18 cellular contexts compared by ENCODE assay signal in the genomic region with DNA sequence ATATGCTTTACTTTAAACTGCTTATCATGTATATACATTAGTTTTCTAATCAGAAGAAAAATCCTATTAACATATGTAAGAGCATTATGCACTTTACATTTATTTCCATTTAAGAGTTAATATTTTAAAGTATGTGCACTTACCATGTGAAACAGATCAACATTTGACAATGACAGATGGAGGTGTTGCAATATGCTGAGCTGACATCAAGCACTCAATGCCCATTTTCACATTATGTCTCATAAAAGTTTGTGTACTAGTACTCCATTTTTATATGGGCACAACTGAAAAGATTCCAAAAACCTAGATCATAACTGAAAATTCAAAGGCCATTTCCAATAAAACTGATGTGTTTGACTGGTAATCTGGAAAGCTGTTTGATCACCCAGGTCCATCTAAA.
DNase-seq lines count a peak whose midpoint lies in the region; ATAC-seq, FAIRE-seq and TF ChIP-seq lines count a peak whose summit lies in the region.
"Had no signal": no experiment of that assay in that cellular context is flagged by ENCODE, and none has a peak within 500 bp of the region (broad histone marks: within the 10 kb centered on the region; RNA-seq: fewer than 3 reads in every experiment).

No MANE protein-coding gene starts in this region.

- in situ Hi-C loops in HepG2 (cut with HindIII; ENCODE audit: extremely low pct_ligation_motif_present, low pct_unique_long_range_greater_than_20kb): no loop called here

- H3K4me2 ChIP-seq in HepG2 (ENCODE audit: low read depth, low read length): no peak overlapping the region

- no peak overlapping the region for H2AFZ ChIP-seq in HepG2 (ENCODE audit: low read length)

- H3K36me3 ChIP-seq in HepG2 (replicated peaks in 1 of 2; ENCODE audit: control insufficient read depth in 1 of 2, insufficient read depth in 2 of 2, low read length in 2 of 2): no peaks in the 10 kb centered on the region
- no peaks in the 10 kb centered on the region for H3K36me3 ChIP-seq in right lobe of liver

- no peaks in the 10 kb centered on the region for H3K4me1 ChIP-seq in HepG2 (ENCODE audit: insufficient read depth, low read length)
- no peaks in the 10 kb centered on the region for H3K4me1 ChIP-seq in right lobe of liver

- peak; percentile 20 for DNase-seq in DMS 273 (lab: John Stamatoyannopoulos, UW; ENCODE audit: unreplicated experiment)
- DNase-seq in DMS 273 treated with DMSO at 0.1 percent for 48 hours (lab: John Stamatoyannopoulos, UW): no peak
- no peak for DNase-seq in HepG2 (ENCODE audit: low spot score)
- DNase-seq in right lobe of liver: no peak
- DNase-seq in left colon: no peak
- no peak for DNase-seq in D721Med (ENCODE audit: insufficient read length, low spot score)
- DNase-seq in NCI-H2029 (lab: John Stamatoyannopoulos, UW): no peak
- DNase-seq: ACHN; C1 segment of cervical spinal cord; Calu3; CD4-positive, alpha-beta T cell; DND-41; GDM1; GOT3; H9 had no signal

- BruUV-seq in HepG2 (replicated peaks; lab: Mats Ljungman, UMichigan): no TSS peak

- no peak for TF ChIP-seq RAD21 in HepG2 (CRISPR knock-in tag; IDR thresholded peaks at IDR 0.05)

- no peaks in the 10 kb centered on the region for H4K20me1 ChIP-seq in HepG2 (ENCODE audit: insufficient read depth, low read length)

- no peak overlapping the region for H3K9ac ChIP-seq in HepG2 (ENCODE audit: insufficient read depth, low read depth, low read length)

- no peak for TF ChIP-seq POLR2A in HepG2 (IDR thresholded peaks at IDR 0.05; ENCODE audit: insufficient read depth in 1 of 2, low read depth in 2 of 2, low read length in 2 of 2)
- no peak for TF ChIP-seq POLR2A in right lobe of liver (IDR thresholded peaks at IDR 0.05)

- H3K27ac ChIP-seq in HepG2 (ENCODE audit: extremely low read length, insufficient read depth, low read length): no peak overlapping the region
- no peak overlapping the region for H3K27ac ChIP-seq in right lobe of liver
- H3K27ac ChIP-seq: 22Rv1 had no signal

- TF ChIP-seq CTCF in HepG2 (CRISPR knock-in tag; IDR thresholded peaks at IDR 0.05): no peak
- TF ChIP-seq CTCF in right lobe of liver (IDR thresholded peaks at IDR 0.05): no peak
- TF ChIP-seq CTCF in D721Med (IDR thresholded peaks at IDR 0.05; ENCODE audit: insufficient read depth, missing control alignments): no peak

- no peak overlapping the region for H3K4me3 ChIP-seq in HepG2 (replicated peaks in 1 of 3; ENCODE audit: insufficient read depth in 1 of 3, low read depth in 2 of 3, low read length in 3 of 3)
- H3K4me3 ChIP-seq in right lobe of liver: no peak overlapping the region

- no peaks in the 10 kb centered on the region for H3K79me2 ChIP-seq in HepG2 (ENCODE audit: insufficient read depth, low read length)

- ATAC-seq in HepG2 (no peak), right lobe of liver (no peak), left colon (peak; percentile 52)

- TF ChIP-seq EP300 in HepG2 (IDR thresholded peaks at IDR 0.05; ENCODE audit: low read depth in 2 of 2, low read length in 2 of 2) (no peak), HepG2 (CRISPR knock-in tag; IDR thresholded peaks at IDR 0.05; ENCODE audit: borderline replicate concordance) (no peak)

- POLR2A ChIA-PET in HepG2 (lab: Yijun Ruan, JAX): no interaction called here

- CTCF ChIA-PET in HepG2 (lab: Yijun Ruan, JAX; ENCODE audit: low intra/inter-chr PET ratio, low total read pairs): no interaction called here

- FAIRE-seq in HepG2 (lab: Jason Lieb, UNC): no peak
- FAIRE-seq in D721Med (lab: Jason Lieb, UNC): no peak
- FAIRE-seq: GM12892, GM19239 had no signal

- H3K27me3 ChIP-seq in HepG2 (ENCODE audit: control insufficient read depth in 1 of 2, insufficient read depth in 2 of 2, low read length in 2 of 2): no peaks in the 10 kb centered on the region
- H3K27me3 ChIP-seq in right lobe of liver: no peaks in the 10 kb centered on the region

- intact Hi-C loops in HepG2 (cut with micrococcal nuclease; ENCODE audit: unreplicated experiment): no loop called here
- intact Hi-C loops in right lobe of liver (cut with DNase I): no loop called here
- intact Hi-C loops in left colon (cut with DNase I, micrococcal nuclease): no loop called here

- H3K9me3 ChIP-seq in HepG2 (ENCODE audit: low read length) (no peaks in the 10 kb centered on the region), right lobe of liver (no peaks in the 10 kb centered on the region)

TF ChIP-seq in HepG2, 621 proteins besides CTCF, POLR2A, EP300 and RAD21:
- no peak for TF ChIP-seq ZNF609 (CRISPR knock-in tag; IDR thresholded peaks at IDR 0.05; ENCODE audit: borderline replicate concordance)
- TF ChIP-seq CEBPB (IDR thresholded peaks at IDR 0.05; ENCODE audit: borderline replicate concordance, low read depth, low read length): peak; percentile 66; the same call in 1 of the 2 replicates
